ENCODE assay signal across 19 cellular contexts in genomic region chr5:133732536-133732935, GRCh38.
A peak's percentile ranks its signal among the peaks of the same experiment; 100 is the strongest.
DNase-seq lines count a peak whose midpoint lies in the region; ATAC-seq, FAIRE-seq and TF ChIP-seq lines count a peak whose summit lies in the region.
"Had no signal": no experiment of that assay in that cellular context is flagged by ENCODE, and none has a peak within 500 bp of the region (broad histone marks: within the 10 kb centered on the region; RNA-seq: fewer than 3 reads in every experiment).

No MANE protein-coding gene starts in this region.

- H3K4me1 ChIP-seq in astrocyte (ENCODE audit: insufficient read depth, low read length): peaks cover 8% of the 10 kb centered on the region
- H3K4me1 ChIP-seq in upper lobe of right lung: no peaks in the 10 kb centered on the region
- H3K4me1 ChIP-seq in right cardiac atrium (ENCODE audit: control insufficient read depth, insufficient read depth, low read length): no peaks in the 10 kb centered on the region

- no peak for DNase-seq in astrocyte (ENCODE audit: low read depth)
- DNase-seq in coronary artery (ENCODE audit: low spot score): peak; percentile 68
- DNase-seq in osteocyte (ENCODE audit: extremely low spot score, unreplicated experiment): peak; percentile 59
- DNase-seq in upper lobe of right lung: no peak
- no peak for DNase-seq in right cardiac atrium
- DNase-seq in glutamatergic neuron: no peak
- DNase-seq: CD8-positive, alpha-beta T cell; COR-L47; DMS153; DMS79 treated with DMSO at 0.1 percent for 48 hours; EL; GM23248 had no signal

- no peak overlapping the region for H2AFZ ChIP-seq in astrocyte (ENCODE audit: low read depth, low read length)
- H2AFZ ChIP-seq: GM23248 had no signal

- H3K9me3 ChIP-seq in astrocyte (ENCODE audit: insufficient read depth, low read depth, low read length) (peaks cover 3% of the 10 kb centered on the region), upper lobe of right lung (no peaks in the 10 kb centered on the region), right cardiac atrium (ENCODE audit: control insufficient read depth, low read length) (no peaks in the 10 kb centered on the region)

- H3K36me3 ChIP-seq in astrocyte (ENCODE audit: insufficient read depth, low read length): no peaks in the 10 kb centered on the region
- H3K36me3 ChIP-seq in upper lobe of right lung: no peaks in the 10 kb centered on the region

- H3K9me3 Mint-ChIP-seq in astrocyte (ENCODE audit: unreplicated experiment): peaks cover 9% of the 10 kb centered on the region
- H3K9me3 Mint-ChIP-seq in osteocyte (ENCODE audit: unreplicated experiment): peaks cover 14% of the 10 kb centered on the region
- H3K9me3 Mint-ChIP-seq in glutamatergic neuron (ENCODE audit: unreplicated experiment): peaks cover 15% of the 10 kb centered on the region
- H3K9me3 Mint-ChIP-seq: CD8-positive, alpha-beta T cell had no signal

- H3K4me1 Mint-ChIP-seq in astrocyte (ENCODE audit: low read depth, unreplicated experiment) (peaks cover 5% of the 10 kb centered on the region), osteocyte (ENCODE audit: unreplicated experiment) (peaks cover 12% of the 10 kb centered on the region), glutamatergic neuron (ENCODE audit: low read depth, unreplicated experiment) (peaks cover 9% of the 10 kb centered on the region)
- H3K4me1 Mint-ChIP-seq: CD14-positive monocyte had no signal

- H3K27me3 Mint-ChIP-seq in astrocyte (ENCODE audit: low read depth, unreplicated experiment) (peaks cover 14% of the 10 kb centered on the region), osteocyte (ENCODE audit: unreplicated experiment) (no peaks in the 10 kb centered on the region), glutamatergic neuron (ENCODE audit: unreplicated experiment) (peaks cover 3% of the 10 kb centered on the region)

- no peak overlapping the region for H3K27ac ChIP-seq in astrocyte (ENCODE audit: low read depth, low read length)
- no peak overlapping the region for H3K27ac ChIP-seq in coronary artery
- no peak overlapping the region for H3K27ac ChIP-seq in upper lobe of right lung
- H3K27ac ChIP-seq in right cardiac atrium (ENCODE audit: low read length): no peak overlapping the region
- H3K27ac ChIP-seq: A549, GM23248 had no signal

- peak overlapping the region; percentile 58 for H3K27ac Mint-ChIP-seq in astrocyte (ENCODE audit: unreplicated experiment)
- no peak overlapping the region for H3K27ac Mint-ChIP-seq in osteocyte (ENCODE audit: unreplicated experiment)
- no peak overlapping the region for H3K27ac Mint-ChIP-seq in glutamatergic neuron (ENCODE audit: unreplicated experiment)
- H3K27ac Mint-ChIP-seq: CD14-positive monocyte; CD8-positive, alpha-beta T cell had no signal

- no peak for FAIRE-seq in astrocyte (lab: Jason Lieb, UNC)
- FAIRE-seq: A549, D721Med, G401.6, GM12891, H54 had no signal

- no peaks in the 10 kb centered on the region for H4K20me1 ChIP-seq in astrocyte (ENCODE audit: insufficient read depth, low read length)

- ATAC-seq in upper lobe of right lung: peak; percentile 24
- no peak for ATAC-seq in right cardiac atrium
- ATAC-seq: A549; CD8-positive, alpha-beta T cell; HCT116 had no signal

- no peak overlapping the region for H3K4me2 ChIP-seq in astrocyte (ENCODE audit: low read length)
- H3K4me2 ChIP-seq: A549 had no signal

- H3K36me3 Mint-ChIP-seq in astrocyte (ENCODE audit: low read depth, unreplicated experiment): no peaks in the 10 kb centered on the region
- no peaks in the 10 kb centered on the region for H3K36me3 Mint-ChIP-seq in osteocyte (ENCODE audit: unreplicated experiment)
- peaks cover 12% of the 10 kb centered on the region for H3K36me3 Mint-ChIP-seq in glutamatergic neuron (ENCODE audit: unreplicated experiment)
- H3K36me3 Mint-ChIP-seq: CD14-positive monocyte; CD8-positive, alpha-beta T cell had no signal

- intact Hi-C loops in upper lobe of right lung (cut with DNase I): no loop called here
- intact Hi-C loops in right cardiac atrium (cut with DNase I): no loop called here

- H3K4me3 ChIP-seq in astrocyte (ENCODE audit: insufficient read depth, low read depth, low read length): no peak overlapping the region
- no peak overlapping the region for H3K4me3 ChIP-seq in coronary artery
- H3K4me3 ChIP-seq in upper lobe of right lung: no peak overlapping the region
- no peak overlapping the region for H3K4me3 ChIP-seq in right cardiac atrium (ENCODE audit: low read length)
- H3K4me3 ChIP-seq: A549, GM23248 had no signal

- TF ChIP-seq CTCF in astrocyte (IDR thresholded peaks at IDR 0.05; ENCODE audit: insufficient read depth, low read depth, low read length): no peak
- no peak for TF ChIP-seq CTCF in coronary artery (IDR thresholded peaks at IDR 0.05)
- no peak for TF ChIP-seq CTCF in osteocyte (IDR thresholded peaks at IDR 0.05)
- TF ChIP-seq CTCF in upper lobe of right lung (IDR thresholded peaks at IDR 0.05): no peak
- no peak for TF ChIP-seq CTCF in glutamatergic neuron (IDR thresholded peaks at IDR 0.05; ENCODE audit: partially characterized antibody, unreplicated experiment)

- no peaks in the 10 kb centered on the region for H3K79me2 ChIP-seq in astrocyte (ENCODE audit: insufficient read depth, low read length)

- no peaks in the 10 kb centered on the region for H3K27me3 ChIP-seq in astrocyte (ENCODE audit: insufficient read depth, low read length)
- H3K27me3 ChIP-seq in upper lobe of right lung: no peaks in the 10 kb centered on the region
- H3K27me3 ChIP-seq in right cardiac atrium (ENCODE audit: control insufficient read depth, insufficient read depth): no peaks in the 10 kb centered on the region

- H3K9ac ChIP-seq in astrocyte (ENCODE audit: low read length): no peak overlapping the region
- H3K9ac ChIP-seq: GM23248 had no signal

- H3K4me3 Mint-ChIP-seq in astrocyte (ENCODE audit: unreplicated experiment) (no peak overlapping the region), osteocyte (ENCODE audit: unreplicated experiment) (no peak overlapping the region), glutamatergic neuron (ENCODE audit: unreplicated experiment) (no peak overlapping the region)
- H3K4me3 Mint-ChIP-seq: CD14-positive monocyte; CD8-positive, alpha-beta T cell had no signal

- 95% methylated on average over 10 of the region's 10 CpGs for WGBS in right cardiac atrium

Comparison
In these comparisons a context has a peak if more than half of its experiments do, and no peak if none do; other contexts are left out.
1. DNase-seq: peak in coronary artery (single experiment) and osteocyte (single experiment); none in astrocyte (single experiment), upper lobe of right lung (single experiment), right cardiac atrium (0 of 3) and glutamatergic neuron (single experiment).